In the genomic region with DNA sequence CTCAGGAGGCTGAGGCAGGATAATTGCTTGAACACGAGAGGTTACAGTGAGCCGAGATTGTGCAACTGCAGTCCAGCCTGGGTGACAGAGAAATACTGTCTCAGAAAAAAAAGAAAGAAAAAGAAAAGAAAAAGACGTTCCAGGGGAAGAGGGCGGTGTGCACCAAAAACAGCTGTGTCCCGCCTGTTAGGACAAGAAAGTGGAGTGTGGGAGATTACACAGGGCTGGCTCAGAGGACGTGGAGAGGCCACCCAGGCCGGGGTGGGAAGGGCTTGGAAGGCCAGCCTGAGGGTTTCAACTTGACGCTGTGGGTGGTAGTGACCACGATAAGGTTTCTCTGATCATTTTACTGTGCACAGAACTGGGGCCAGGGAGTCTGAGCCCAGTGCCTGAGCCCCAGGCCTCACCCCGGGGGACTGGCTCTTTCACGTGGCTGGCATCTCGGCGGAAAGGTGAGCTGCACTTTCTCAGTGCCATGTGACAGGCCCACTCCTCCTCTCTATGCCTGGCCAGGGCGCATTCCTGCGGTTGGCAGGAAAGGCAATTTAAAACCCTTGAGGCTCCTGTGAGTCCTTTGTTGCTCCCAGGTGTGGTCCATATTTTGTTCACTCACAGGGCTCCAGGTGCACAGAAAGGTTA, we compare ENCODE assay signal across 10 cellular contexts. TPM values are rescaled to one million over a fixed set of nuclear protein-coding genes. Genes with fewer than 3 reads are reported as not detected.
DNase-seq lines count a peak whose midpoint lies in the region; ATAC-seq and TF ChIP-seq lines count a peak whose summit lies in the region.
"Had no signal": no experiment of that assay in that cellular context is flagged by ENCODE, and none has a peak within 500 bp of the region (broad histone marks: within the 10 kb centered on the region; RNA-seq: fewer than 3 reads in every experiment).

No MANE protein-coding gene starts in this region.

- no peaks in the 10 kb centered on the region for H3K79me2 ChIP-seq in KMS-11 (ENCODE audit: insufficient read depth, low read depth)

- peak overlapping the region; percentile 13; the same call in 1 of the 2 replicates for H3K9ac ChIP-seq in KMS-11

- no peak for TF ChIP-seq EP300 in stomach (IDR thresholded peaks at IDR 0.05)

- H3K4me3 ChIP-seq in KMS-11 (IDR thresholded peaks at IDR 0.05; ENCODE audit: insufficient read depth, low read depth, low read length), result no peak overlapping the region
- H3K4me3 ChIP-seq in stomach, result no peak overlapping the region
- H3K4me3 ChIP-seq: tibial artery had no signal

- H3K27me3 Mint-ChIP-seq in T-helper 17 cell, result no peaks in the 10 kb centered on the region
- no peaks in the 10 kb centered on the region for H3K27me3 Mint-ChIP-seq in activated T-helper 2 cell treated with anti-CD3 and anti-CD28 coated beads, Interferon-gamma antibody, Interleukin-2, Interleukin-4, amounts not matched to agents 10 μg/mL and 5 μg/mL and 100 μg/mL, durations not matched to agents 14 hours and 24 hours and 36 hours (ENCODE audit: low read depth)

- H3K27ac Mint-ChIP-seq in T-helper 17 cell, result peak overlapping the region; percentile 88
- H3K27ac Mint-ChIP-seq in activated T-helper 2 cell treated with anti-CD3 and anti-CD28 coated beads, Interferon-gamma antibody, Interleukin-2, Interleukin-4, amounts not matched to agents 10 μg/mL and 5 μg/mL and 100 μg/mL, durations not matched to agents 14 hours and 24 hours and 36 hours, result no peak overlapping the region

- 52 to 61% (median 53%) methylated on average over 14 to 15 of the region's 15 CpGs for WGBS in stomach, 5 donors

- H3K27me3 ChIP-seq in KMS-11 (ENCODE audit: insufficient read depth, low read depth) (no peaks in the 10 kb centered on the region), stomach (no peaks in the 10 kb centered on the region)
- H3K27me3 ChIP-seq: tibial artery had no signal

- ATAC-seq in T-helper 17 cell, result peak; percentile 6
- ATAC-seq in left ventricle myocardium superior, result peak; percentile 85
- ATAC-seq in HG03280 (IDR thresholded peaks at IDR 0.05; ENCODE audit: unreplicated experiment), result no peak
- ATAC-seq in HG03045 (IDR thresholded peaks at IDR 0.05; ENCODE audit: unreplicated experiment), result no peak

- intact Hi-C loops in left ventricle myocardium superior (cut with micrococcal nuclease), result no loop called here
- intact Hi-C loops in stomach (cut with DNase I; ENCODE audit: low total_unique reads), result no loop called here
- intact Hi-C loops in activated T-helper 2 cell treated with anti-CD3 and anti-CD28 coated beads, Interferon-gamma antibody, Interleukin-2, Interleukin-4, amounts not matched to agents 10 μg/mL and 5 μg/mL and 100 μg/mL, durations not matched to agents 14 hours and 24 hours and 36 hours (cut with micrococcal nuclease), result no loop called here

- DNase-seq in T-helper 17 cell (no peak), left ventricle myocardium superior (peak; percentile 72), stomach (peak; percentile 28), 8988T (no peak)
- no peak for DNase-seq in activated T-helper 2 cell treated with anti-CD3 and anti-CD28 coated beads, Interferon-gamma antibody, Interleukin-2, Interleukin-4, amounts not matched to agents 10 μg/mL and 5 μg/mL and 100 μg/mL, durations not matched to agents 14 hours and 24 hours and 36 hours (ENCODE audit: low spot score)
- DNase-seq: NCI-H774 had no signal

- no peaks in the 10 kb centered on the region for H3K36me3 Mint-ChIP-seq in T-helper 17 cell (ENCODE audit: low read depth)
- peaks cover 19% of the 10 kb centered on the region for H3K36me3 Mint-ChIP-seq in activated T-helper 2 cell treated with anti-CD3 and anti-CD28 coated beads, Interferon-gamma antibody, Interleukin-2, Interleukin-4, amounts not matched to agents 10 μg/mL and 5 μg/mL and 100 μg/mL, durations not matched to agents 14 hours and 24 hours and 36 hours (ENCODE audit: low read depth)

- H3K4me1 ChIP-seq in KMS-11 (ENCODE audit: low read depth, poor library complexity, severe bottlenecking) (peaks cover 25% of the 10 kb centered on the region), stomach (peaks cover 0 to 23% (median 9%) of the 10 kb centered on the region in 4 donors)

- no peaks in the 10 kb centered on the region for H4K20me1 ChIP-seq in KMS-11 (ENCODE audit: insufficient read depth)

- TF ChIP-seq POLR2A in stomach (IDR thresholded peaks at IDR 0.05), result no peak

- H3K9me3 Mint-ChIP-seq in activated T-helper 2 cell treated with anti-CD3 and anti-CD28 coated beads, Interferon-gamma antibody, Interleukin-2, Interleukin-4, amounts not matched to agents 10 μg/mL and 5 μg/mL and 100 μg/mL, durations not matched to agents 14 hours and 24 hours and 36 hours, result no peaks in the 10 kb centered on the region

- H3K4me3 Mint-ChIP-seq in T-helper 17 cell, result no peak overlapping the region
- no peak overlapping the region for H3K4me3 Mint-ChIP-seq in activated T-helper 2 cell treated with anti-CD3 and anti-CD28 coated beads, Interferon-gamma antibody, Interleukin-2, Interleukin-4, amounts not matched to agents 10 μg/mL and 5 μg/mL and 100 μg/mL, durations not matched to agents 14 hours and 24 hours and 36 hours (ENCODE audit: low read depth)

- H3K36me3 ChIP-seq in KMS-11 (ENCODE audit: insufficient read depth) (no peaks in the 10 kb centered on the region), stomach (peaks cover 0 to 21% (median 13%) of the 10 kb centered on the region in 4 donors)

- TF ChIP-seq CTCF in KMS-11 (conservative IDR thresholded peaks at IDR 0.05; ENCODE audit: low read depth, low read length), result no peak
- no peak for TF ChIP-seq CTCF in stomach (IDR thresholded peaks at IDR 0.05)

- H3K9me3 ChIP-seq in T-helper 17 cell (ENCODE audit: control insufficient read depth, low read length, poor library complexity, severe bottlenecking) (no peaks in the 10 kb centered on the region), stomach (no peaks in the 10 kb centered on the region)
- H3K9me3 ChIP-seq: tibial artery had no signal

- peak overlapping the region; percentile 49 for H2AFZ ChIP-seq in KMS-11 (ENCODE audit: low read depth)

- H3K27ac ChIP-seq in KMS-11, result peak overlapping the region; percentile 47; the same call in 1 of the 2 replicates
- peak overlapping the region in 2 of 5 donors; percentile 16 to 29 for H3K27ac ChIP-seq in stomach
- H3K27ac ChIP-seq: tibial artery had no signal

- peak overlapping the region; percentile 43 for H3K4me2 ChIP-seq in KMS-11

- peaks cover 12% of the 10 kb centered on the region for H3K4me1 Mint-ChIP-seq in T-helper 17 cell
- peaks cover 10% of the 10 kb centered on the region for H3K4me1 Mint-ChIP-seq in activated T-helper 2 cell treated with anti-CD3 and anti-CD28 coated beads, Interferon-gamma antibody, Interleukin-2, Interleukin-4, amounts not matched to agents 10 μg/mL and 5 μg/mL and 100 μg/mL, durations not matched to agents 14 hours and 24 hours and 36 hours (ENCODE audit: low read depth)

RNA-seq across cellular contexts. Expression of gene RHBDD2, which starts 13.9 kb away (rescaled TPM):
- 100 to 1,000 TPM; 136 to 140 TPM for total RNA-seq in T-helper 17 cell
- total RNA-seq in left ventricle myocardium superior, result 17.9 TPM
- total RNA-seq in stomach, result 10 to 100 TPM; 15.8 to 95.9 (median 25.0) TPM
- polyA plus RNA-seq in stomach, result 10 to 100 TPM; 43.9 to 50.4 (median 47.0) TPM
- 139 and 143 TPM in 2 replicates for total RNA-seq in activated T-helper 2 cell treated with anti-CD3 and anti-CD28 coated beads, Interferon-gamma antibody, Interleukin-2, Interleukin-4, amounts not matched to agents 10 μg/mL and 5 μg/mL and 100 μg/mL, durations not matched to agents 14 hours and 24 hours and 36 hours

RNA-seq across cellular contexts. Expression of gene POR, which starts 22.2 kb away (rescaled TPM):
- total RNA-seq in T-helper 17 cell (10 to 100 TPM; 48.7 to 51.0 TPM), left ventricle myocardium superior (45.7 TPM), stomach (100 to 1,000 TPM in 1 of 5 donors, 10 to 100 TPM in 4; 36.2 to 304 (median 78.0) TPM)
- polyA plus RNA-seq in stomach, result 10 to 100 TPM; 30.4 to 88.6 (median 42.0) TPM
- total RNA-seq in activated T-helper 2 cell treated with anti-CD3 and anti-CD28 coated beads, Interferon-gamma antibody, Interleukin-2, Interleukin-4, amounts not matched to agents 10 μg/mL and 5 μg/mL and 100 μg/mL, durations not matched to agents 14 hours and 24 hours and 36 hours, result 105 and 106 TPM in 2 replicates

Comparison
In these comparisons a context has a peak if more than half of its experiments do, and no peak if none do; other contexts are left out.
1. ATAC-seq: peak in T-helper 17 cell (single experiment) and left ventricle myocardium superior (single experiment); none in HG03280 (single experiment) and HG03045 (single experiment).
2. DNase-seq: peak in left ventricle myocardium superior (single experiment) and stomach (single experiment); none in T-helper 17 cell (0 of 3), activated T-helper 2 cell treated with anti-CD3 and anti-CD28 coated beads, Interferon-gamma antibody, Interleukin-2, Interleukin-4, amounts not matched to agents 10 μg/mL and 5 μg/mL and 100 μg/mL, durations not matched to agents 14 hours and 24 hours and 36 hours (single experiment) and 8988T (single experiment).